ENCODE assay signal across 20 cellular contexts in the genomic region with DNA sequence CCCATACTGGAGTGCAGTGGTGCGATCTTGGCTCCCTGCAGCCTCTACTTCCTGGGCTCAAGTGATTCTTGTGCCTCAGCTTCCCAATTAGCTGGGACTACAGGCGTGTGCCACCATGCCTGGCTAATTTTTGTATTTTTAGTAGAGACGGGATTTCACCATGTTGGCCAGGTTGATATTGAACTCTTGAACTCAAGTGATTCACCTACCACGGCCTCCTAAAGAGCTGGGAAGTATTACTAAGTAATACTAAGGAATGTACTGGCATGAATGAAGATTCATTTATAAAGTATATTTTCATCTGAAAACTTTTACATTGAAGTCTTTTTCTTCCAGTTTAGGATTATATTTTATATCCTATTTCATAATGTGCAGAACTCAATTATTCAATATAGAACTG. TPM values are rescaled to one million over a fixed set of nuclear protein-coding genes. Genes with fewer than 3 reads are reported as not detected.
DNase-seq lines count a peak whose midpoint lies in the region; ATAC-seq, FAIRE-seq and TF ChIP-seq lines count a peak whose summit lies in the region.
"Had no signal": no experiment of that assay in that cellular context is flagged by ENCODE, and none has a peak within 500 bp of the region (broad histone marks: within the 10 kb centered on the region; RNA-seq: fewer than 3 reads in every experiment).

No MANE protein-coding gene starts in this region.

- ATAC-seq in HCT116: no peak
- no peak for ATAC-seq in HG03442 (IDR thresholded peaks at IDR 0.05; ENCODE audit: unreplicated experiment)
- ATAC-seq: gastroesophageal sphincter, GM23338, right cardiac atrium had no signal

- H3K4me3 ChIP-seq in HCT116 (replicated peaks in 1 of 2; ENCODE audit: low read depth in 1 of 2, low read length in 2 of 2) (no peak overlapping the region), SK-N-SH (ENCODE audit: low read depth in 2 of 2, low read length in 1 of 2) (no peak overlapping the region), epithelial cell of proximal tubule (ENCODE audit: low read depth, low read length) (no peak overlapping the region), retinal pigment epithelial cell (ENCODE audit: low read length) (no peak overlapping the region)
- H3K4me3 ChIP-seq: BLaER1 treated with 17β-estradiol and CSF1 and Interleukin-3, amounts not matched to agents 10 nM and 100 nM; gastroesophageal sphincter; GM23338 had no signal

- RAD21 ChIA-PET in HCT116 (lab: Charles Lee; ENCODE audit: low non-redundant PET in 1 of 2, low total read pairs in 2 of 2, uncharacterized antibody in 2 of 2, unreplicated experiment in 2 of 2): no interaction called here

- H3K9me3 ChIP-seq in HCT116 (ENCODE audit: control insufficient read depth in 1 of 2, insufficient read depth in 1 of 2, low read depth in 1 of 2, low read length in 2 of 2) (no peaks in the 10 kb centered on the region), SK-N-SH (no peaks in the 10 kb centered on the region)
- H3K9me3 ChIP-seq: gastroesophageal sphincter had no signal

- peaks cover 0 to 16% of the 10 kb centered on the region in 2 experiments; a peak in 2 of 4 replicates for H3K4me1 ChIP-seq in HCT116 (ENCODE audit: control insufficient read depth in 1 of 2, insufficient read depth in 2 of 2, low read length in 2 of 2)
- peaks cover 0 to 9% of the 10 kb centered on the region in 2 experiments; a peak in 2 of 4 replicates for H3K4me1 ChIP-seq in SK-N-SH (ENCODE audit: control insufficient read depth in 1 of 2, insufficient read depth in 2 of 2, low read depth in 1 of 2, low read length in 1 of 2)
- H3K4me1 ChIP-seq: BLaER1 treated with 17β-estradiol and CSF1 and Interleukin-3, amounts not matched to agents 10 nM and 100 nM; gastroesophageal sphincter had no signal

- H3K9ac ChIP-seq in HCT116 (ENCODE audit: low read length): no peak overlapping the region
- H3K9ac ChIP-seq in SK-N-SH: no peak overlapping the region
- H3K9ac ChIP-seq: BLaER1 treated with 17β-estradiol and CSF1 and Interleukin-3, amounts not matched to agents 10 nM and 100 nM had no signal

- H3K27ac ChIP-seq in HCT116 (ENCODE audit: low read depth, low read length): no peak overlapping the region
- peak overlapping the region in 1 of 2 experiments; percentile 37; a peak in 1 of 4 replicates for H3K27ac ChIP-seq in SK-N-SH (ENCODE audit: low read depth in 2 of 2, low read length in 1 of 2)
- H3K27ac ChIP-seq: BLaER1 treated with 17β-estradiol and CSF1 and Interleukin-3, amounts not matched to agents 10 nM and 100 nM; gastroesophageal sphincter had no signal

- TF ChIP-seq CTCF in HCT116 (IDR thresholded peaks at IDR 0.05 in 2 of 3, conservative IDR thresholded peaks at IDR 0.05 in 1 of 3; ENCODE audit: borderline replicate concordance in 1 of 3, insufficient read depth in 1 of 3, low read depth in 2 of 3, low read length in 2 of 3) (no peak), SK-N-SH (IDR thresholded peaks at IDR 0.05) (no peak), epithelial cell of proximal tubule (conservative IDR thresholded peaks at IDR 0.05; ENCODE audit: low read depth, low read length) (no peak), retinal pigment epithelial cell (conservative IDR thresholded peaks at IDR 0.05; ENCODE audit: low read depth, low read length) (no peak), D721Med (IDR thresholded peaks at IDR 0.05; ENCODE audit: insufficient read depth, missing control alignments) (no peak)

- no peaks in the 10 kb centered on the region for H3K9me2 ChIP-seq in HCT116 (ENCODE audit: insufficient read depth)
- no peaks in the 10 kb centered on the region for H3K9me2 ChIP-seq in SK-N-SH

- peaks cover 12% of the 10 kb centered on the region; the same call in 1 of the 2 replicates for H3K79me2 ChIP-seq in HCT116 (ENCODE audit: insufficient read depth, low read length)
- H3K79me2 ChIP-seq in SK-N-SH (ENCODE audit: insufficient read depth): peaks cover 10% of the 10 kb centered on the region; the same call in 1 of the 2 replicates

- no peak for TF ChIP-seq RAD21 in HCT116 (IDR thresholded peaks at IDR 0.05; ENCODE audit: low read depth)
- TF ChIP-seq RAD21 in SK-N-SH (IDR thresholded peaks at IDR 0.05; ENCODE audit: low read length): no peak

- no peak for TF ChIP-seq EP300 in SK-N-SH (IDR thresholded peaks at IDR 0.05; ENCODE audit: borderline replicate concordance in 1 of 2, low read depth in 1 of 2, low read length in 1 of 2)

- H2AFZ ChIP-seq in HCT116 (ENCODE audit: low read depth, low read length, poor library complexity, severe bottlenecking) (no peak overlapping the region), SK-N-SH (ENCODE audit: low read depth) (no peak overlapping the region)
- H2AFZ ChIP-seq: GM23338 had no signal

- no peak for TF ChIP-seq POLR2A in HCT116 (IDR thresholded peaks at IDR 0.05; ENCODE audit: borderline replicate concordance, extremely low read depth, insufficient read depth, insufficient read length)

- H3K27me3 ChIP-seq in HCT116 (ENCODE audit: insufficient read depth, low read length): no peaks in the 10 kb centered on the region
- no peaks in the 10 kb centered on the region for H3K27me3 ChIP-seq in SK-N-SH (ENCODE audit: insufficient read depth)
- H3K27me3 ChIP-seq: BLaER1 treated with 17β-estradiol and CSF1 and Interleukin-3, amounts not matched to agents 10 nM and 100 nM; gastroesophageal sphincter had no signal

- no peaks in the 10 kb centered on the region for H3F3A ChIP-seq in SK-N-SH (replicated peaks; ENCODE audit: insufficient read depth)

- intact Hi-C loops in HCT116 (cut with micrococcal nuclease): no loop called here

- no peaks in the 10 kb centered on the region for H4K20me1 ChIP-seq in HCT116 (ENCODE audit: insufficient read depth)
- H4K20me1 ChIP-seq in SK-N-SH (ENCODE audit: insufficient read depth): no peaks in the 10 kb centered on the region
- H4K20me1 ChIP-seq: BLaER1 treated with 17β-estradiol and CSF1 and Interleukin-3, amounts not matched to agents 10 nM and 100 nM had no signal

- CTCF ChIA-PET in HCT116 (lab: Charles Lee) (no interaction called here), SK-N-SH (lab: Yijun Ruan, JAX) (interaction anchor here (0.7 kb wide), 1 partner anchor 1317 kb away, joined by 3 read pairs; no protein-coding TSS in a partner anchor)

- no peak for FAIRE-seq in D721Med (lab: Jason Lieb, UNC)
- FAIRE-seq: endometrium, kidney, urothelium cell line had no signal

- BruUV-seq in HCT116 (replicated peaks; lab: Mats Ljungman, UMichigan): no TSS peak

- H3K4me2 ChIP-seq in HCT116 (ENCODE audit: low read length) (peak overlapping the region; percentile 15; the same call in 1 of the 2 replicates), SK-N-SH (no peak overlapping the region)
- H3K4me2 ChIP-seq: BLaER1 treated with 17β-estradiol and CSF1 and Interleukin-3, amounts not matched to agents 10 nM and 100 nM; GM23338 had no signal

- POLR2A ChIA-PET in HCT116 (lab: Charles Lee) (no interaction called here), SK-N-SH (lab: Yijun Ruan, JAX) (no interaction called here)

- peaks cover 20 to 28% of the 10 kb centered on the region in 2 experiments for H3K36me3 ChIP-seq in HCT116 (ENCODE audit: control insufficient read depth in 1 of 2, insufficient read depth in 2 of 2, low read length in 2 of 2)
- peaks cover 45 to 49% of the 10 kb centered on the region in 2 experiments for H3K36me3 ChIP-seq in SK-N-SH (replicated peaks in 1 of 2; ENCODE audit: control insufficient read depth in 1 of 2, insufficient read depth in 2 of 2, low read length in 1 of 2)

- 72% methylated on average over 4 of the region's 4 CpGs for WGBS in SK-N-SH (ENCODE audit: low lambda C conversion rate)

- DNase-seq in HCT116 (ENCODE audit: low read depth, low spot score): no peak
- no peak for DNase-seq in SK-N-SH
- peak; percentile 22 for DNase-seq in epithelial cell of proximal tubule (ENCODE audit: low read depth)
- peak; percentile 4 for DNase-seq in retinal pigment epithelial cell (ENCODE audit: low read depth)
- DNase-seq in cerebellar nuclear complex (lab: John Stamatoyannopoulos, UW): no peak
- no peak for DNase-seq in D721Med (ENCODE audit: insufficient read length, low spot score)
- no peak for DNase-seq in NCI-H146 treated with DMSO at 0.1 percent for 48 hours (lab: John Stamatoyannopoulos, UW; ENCODE audit: unreplicated experiment)
- DNase-seq: activated CD4-positive, alpha-beta T cell treated with anti-CD3 and anti-CD28 coated beads for 4 hours; kidney; NCI-H1105; NCI-H2081; right cardiac atrium; Right ventricle myocardium superior; stimulated activated CD4-positive, alpha-beta T cell treated with anti-CD3 and anti-CD28 coated beads, Interleukin-15, amount 100 ng/mL, for 24 hours had no signal

TF ChIP-seq in HCT116, 20 proteins besides CTCF, POLR2A, EP300 and RAD21:
- TF ChIP-seq, protein P1, sequence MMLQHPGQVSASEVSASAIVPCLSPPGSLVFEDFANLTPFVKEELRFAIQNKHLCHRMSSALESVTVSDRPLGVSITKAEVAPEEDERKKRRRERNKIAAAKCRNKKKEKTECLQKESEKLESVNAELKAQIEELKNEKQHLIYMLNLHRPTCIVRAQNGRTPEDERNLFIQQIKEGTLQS (IDR thresholded peaks at IDR 0.05): no peak
- TF ChIP-seq, protein P2, sequence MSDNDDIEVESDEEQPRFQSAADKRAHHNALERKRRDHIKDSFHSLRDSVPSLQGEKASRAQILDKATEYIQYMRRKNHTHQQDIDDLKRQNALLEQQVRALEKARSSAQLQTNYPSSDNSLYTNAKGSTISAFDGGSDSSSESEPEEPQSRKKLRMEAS (IDR thresholded peaks at IDR 0.05): no peak
- no peak for TF ChIP-seq TCF7L2 (IDR thresholded peaks at IDR 0.05; ENCODE audit: borderline replicate concordance, extremely low read depth, insufficient read depth, insufficient read length)
- no peak for TF ChIP-seq SIN3A (IDR thresholded peaks at IDR 0.05; ENCODE audit: low read depth)
TF ChIP-seq in HCT116: peak in this region for 0.

TF ChIP-seq in SK-N-SH, 30 proteins besides CTCF, POLR2A, EP300 and RAD21 (continues in another document):
- TF ChIP-seq NRF1 (IDR thresholded peaks at IDR 0.05; ENCODE audit: low read depth, low read length) (no peak), JUND (IDR thresholded peaks at IDR 0.05) (peak; percentile 12; the same call in 1 of the 2 replicates), FOSL2 (IDR thresholded peaks at IDR 0.05; ENCODE audit: borderline replicate concordance, low read depth) (peak; percentile 22; the same call in 1 of the 2 replicates), EZH2phosphoT487 (IDR thresholded peaks at IDR 0.05; ENCODE audit: borderline replicate concordance, low read depth) (no peak), RFX5 (IDR thresholded peaks at IDR 0.05; ENCODE audit: low read length) (no peak), SIN3A (IDR thresholded peaks at IDR 0.05; ENCODE audit: borderline replicate concordance, low read depth, low read length) (no peak), CHD2 (IDR thresholded peaks at IDR 0.05; ENCODE audit: low read length, partially characterized antibody) (no peak)

RNA-seq across cellular contexts. Expression of a gene that starts 38.1 kb away (rescaled TPM):
- 33.4 TPM for total RNA-seq in HCT116 (2021; ENCODE audit: unreplicated experiment)
- polyA plus RNA-seq in HCT116 (2012): 9.2 and 12.6 TPM in 2 replicates
- 9.1 and 11.8 TPM in 2 replicates for polyA plus RNA-seq in SK-N-SH (2012; rRNA removed)
- 11.8 and 12.9 TPM in 2 replicates for polyA plus RNA-seq in SK-N-SH (2012; cell fraction: cytosol; rRNA removed)
- 8.5 and 13.5 TPM in 2 replicates for polyA plus RNA-seq in SK-N-SH (2012; cell fraction: nucleus; rRNA removed)
- total RNA-seq in epithelial cell of proximal tubule: 19.1 and 30.1 TPM in 2 replicates

Comparison
In these comparisons a context has a peak if more than half of its experiments do, and no peak if none do; other contexts are left out.
1. DNase-seq: peak in epithelial cell of proximal tubule (single experiment) and retinal pigment epithelial cell (single experiment); none in HCT116 (single experiment), SK-N-SH (single experiment), cerebellar nuclear complex (0 of 2), D721Med (single experiment) and NCI-H146 treated with DMSO at 0.1 percent for 48 hours (single experiment).